2 cellular contexts compared by ENCODE assay signal in the genomic region with DNA sequence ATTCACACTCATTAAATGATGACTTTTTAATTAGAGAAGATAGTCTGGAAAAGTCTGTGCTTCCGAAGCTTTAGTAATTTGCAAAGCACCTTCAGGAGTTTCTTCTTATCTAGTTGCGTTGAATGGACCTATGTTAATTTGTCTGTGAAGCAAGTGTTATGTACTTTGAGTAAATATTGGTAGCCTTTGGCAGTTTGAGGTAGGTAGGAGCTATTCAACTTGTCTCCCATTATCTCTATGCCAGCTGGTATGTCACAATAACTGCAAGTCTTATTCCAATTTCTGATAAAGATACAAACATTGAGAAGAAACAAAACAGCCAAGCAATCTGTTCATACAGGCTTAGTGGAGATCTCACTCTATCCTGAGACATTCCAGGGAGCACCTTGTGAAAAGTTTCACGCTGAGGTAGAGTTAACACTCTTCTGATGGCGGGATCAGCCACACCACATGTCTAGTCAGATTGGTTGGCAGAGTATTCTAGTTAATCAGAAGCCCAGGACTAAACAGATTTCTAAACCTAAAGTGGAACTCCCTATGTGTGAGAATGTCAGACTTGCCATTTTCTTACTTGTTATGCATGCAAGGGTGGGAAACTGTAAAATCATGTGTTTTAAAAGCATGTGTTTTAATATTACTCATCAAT.
TF ChIP-seq lines count a peak whose summit lies in the region.

No MANE protein-coding gene starts in this region.

TF ChIP-seq in liver, 16 proteins besides CTCF, POLR2A, EP300 and RAD21:
- TF ChIP-seq HNF4A (conservative IDR thresholded peaks at IDR 0.05) = peak in 1 of 2 donors; percentile 8
- peak in 1 of 2 donors; percentile 21 for TF ChIP-seq RXRA (IDR thresholded peaks at IDR 0.05)
- TF ChIP-seq YY1 (IDR thresholded peaks at IDR 0.05) = peak; percentile 15
- no peak for TF ChIP-seq FOXA1 (IDR thresholded peaks at IDR 0.05)
- TF ChIP-seq, protein P1, sequence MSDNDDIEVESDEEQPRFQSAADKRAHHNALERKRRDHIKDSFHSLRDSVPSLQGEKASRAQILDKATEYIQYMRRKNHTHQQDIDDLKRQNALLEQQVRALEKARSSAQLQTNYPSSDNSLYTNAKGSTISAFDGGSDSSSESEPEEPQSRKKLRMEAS (IDR thresholded peaks at IDR 0.05) = peak; percentile 9

TF ChIP-seq in HepG2, 621 proteins besides CTCF, POLR2A, EP300 and RAD21:
- TF ChIP-seq SIN3B (IDR thresholded peaks at IDR 0.05; ENCODE audit: low read length) = no peak
- no peak for TF ChIP-seq ZNF883 (CRISPR knock-in tag; IDR thresholded peaks at IDR 0.05; ENCODE audit: not compliant biosample characterization)
- TF ChIP-seq NFE2L1 (CRISPR knock-in tag; IDR thresholded peaks at IDR 0.05; ENCODE audit: borderline replicate concordance) = no peak
- no peak for TF ChIP-seq SMAD9 (CRISPR knock-in tag; IDR thresholded peaks at IDR 0.05)
- TF ChIP-seq ZNF83 (CRISPR knock-in tag; IDR thresholded peaks at IDR 0.05; ENCODE audit: borderline replicate concordance) = no peak
- TF ChIP-seq NFE2L2 (IDR thresholded peaks at IDR 0.05; ENCODE audit: low read length) = no peak
- TF ChIP-seq SP5 (CRISPR knock-in tag; IDR thresholded peaks at IDR 0.05; ENCODE audit: borderline replicate concordance, low read depth) = no peak
- TF ChIP-seq ZFP90 (CRISPR knock-in tag; IDR thresholded peaks at IDR 0.05; ENCODE audit: borderline replicate concordance) = no peak
- TF ChIP-seq ZMAT3 (CRISPR knock-in tag; conservative IDR thresholded peaks at IDR 0.05) = no peak
- no peak for TF ChIP-seq ZNF335 (CRISPR knock-in tag; IDR thresholded peaks at IDR 0.05)
- TF ChIP-seq, protein P2, sequence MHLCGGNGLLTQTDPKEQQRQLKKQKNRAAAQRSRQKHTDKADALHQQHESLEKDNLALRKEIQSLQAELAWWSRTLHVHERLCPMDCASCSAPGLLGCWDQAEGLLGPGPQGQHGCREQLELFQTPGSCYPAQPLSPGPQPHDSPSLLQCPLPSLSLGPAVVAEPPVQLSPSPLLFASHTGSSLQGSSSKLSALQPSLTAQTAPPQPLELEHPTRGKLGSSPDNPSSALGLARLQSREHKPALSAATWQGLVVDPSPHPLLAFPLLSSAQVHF (CRISPR knock-in tag; IDR thresholded peaks at IDR 0.05) = no peak
TF ChIP-seq in HepG2: peak in this region for 0.
